Comparison of ENCODE assay signal across 1 cellular context in the genomic region with DNA sequence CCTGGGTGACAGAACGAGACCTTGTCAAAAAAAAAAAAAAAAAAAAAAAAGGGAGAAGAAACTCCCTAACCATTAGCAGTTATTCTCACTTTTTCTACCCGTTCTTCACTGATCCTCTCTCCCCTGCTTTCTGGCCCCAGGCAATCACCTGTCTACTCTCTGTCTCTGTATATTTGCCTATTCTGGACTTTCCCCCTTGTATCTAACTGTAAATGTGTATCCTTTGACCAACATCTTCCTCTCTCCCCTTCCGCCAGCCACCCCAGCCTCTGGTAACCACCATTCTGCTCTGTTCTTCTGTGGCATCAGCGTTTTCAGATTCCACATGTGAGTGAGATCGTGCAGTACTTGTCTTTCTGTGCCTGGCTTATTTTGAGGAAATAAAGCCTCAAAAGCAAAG.
TF ChIP-seq lines count a peak whose summit lies in the region.

No MANE protein-coding gene starts in this region.

TF ChIP-seq in HepG2, 621 proteins besides CTCF, POLR2A, EP300 and RAD21 (continued from another document):
- no peak for TF ChIP-seq HES4 (CRISPR knock-in tag; IDR thresholded peaks at IDR 0.05; ENCODE audit: borderline replicate concordance)
- no peak for TF ChIP-seq MED1 (CRISPR knock-in tag; IDR thresholded peaks at IDR 0.05)
- TF ChIP-seq, protein P1, sequence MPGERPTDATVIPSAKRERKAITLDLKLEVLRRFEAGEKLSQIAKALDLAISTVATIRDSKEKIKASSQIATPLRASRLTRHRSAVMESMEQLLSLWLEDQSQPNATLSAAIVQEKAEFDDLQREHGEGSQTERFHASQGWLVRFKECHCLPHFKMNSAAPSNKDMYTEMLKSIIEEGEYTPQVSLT (CRISPR knock-in tag; IDR thresholded peaks at IDR 0.05; ENCODE audit: borderline replicate concordance, low read depth), result no peak
- no peak for TF ChIP-seq ZNF503 (CRISPR knock-in tag; IDR thresholded peaks at IDR 0.05)
- TF ChIP-seq ETV5 (CRISPR knock-in tag; IDR thresholded peaks at IDR 0.05; ENCODE audit: borderline replicate concordance), result 0 out of 2 replicates have a peak, but pooled peaks have one; percentile 12
- no peak for TF ChIP-seq SNAPC4 (CRISPR knock-in tag; IDR thresholded peaks at IDR 0.05)
- no peak for TF ChIP-seq SP1 (IDR thresholded peaks at IDR 0.05)
- no peak for TF ChIP-seq SP1 (CRISPR knock-in tag; IDR thresholded peaks at IDR 0.05)
- no peak for TF ChIP-seq IRX3 (CRISPR knock-in tag; IDR thresholded peaks at IDR 0.05; ENCODE audit: borderline replicate concordance, low read depth)
- TF ChIP-seq, protein P2, sequence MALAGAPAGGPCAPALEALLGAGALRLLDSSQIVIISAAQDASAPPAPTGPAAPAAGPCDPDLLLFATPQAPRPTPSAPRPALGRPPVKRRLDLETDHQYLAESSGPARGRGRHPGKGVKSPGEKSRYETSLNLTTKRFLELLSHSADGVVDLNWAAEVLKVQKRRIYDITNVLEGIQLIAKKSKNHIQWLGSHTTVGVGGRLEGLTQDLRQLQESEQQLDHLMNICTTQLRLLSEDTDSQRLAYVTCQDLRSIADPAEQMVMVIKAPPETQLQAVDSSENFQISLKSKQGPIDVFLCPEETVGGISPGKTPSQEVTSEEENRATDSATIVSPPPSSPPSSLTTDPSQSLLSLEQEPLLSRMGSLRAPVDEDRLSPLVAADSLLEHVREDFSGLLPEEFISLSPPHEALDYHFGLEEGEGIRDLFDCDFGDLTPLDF (CRISPR knock-in tag; IDR thresholded peaks at IDR 0.05), result no peak
- TF ChIP-seq MTA3 (CRISPR knock-in tag; IDR thresholded peaks at IDR 0.05), result no peak
- no peak for TF ChIP-seq SNAI1 (CRISPR knock-in tag; IDR thresholded peaks at IDR 0.05; ENCODE audit: borderline replicate concordance)
- TF ChIP-seq ZNF18 (CRISPR knock-in tag; IDR thresholded peaks at IDR 0.05; ENCODE audit: insufficient replicate concordance), result no peak
- TF ChIP-seq, protein P3, sequence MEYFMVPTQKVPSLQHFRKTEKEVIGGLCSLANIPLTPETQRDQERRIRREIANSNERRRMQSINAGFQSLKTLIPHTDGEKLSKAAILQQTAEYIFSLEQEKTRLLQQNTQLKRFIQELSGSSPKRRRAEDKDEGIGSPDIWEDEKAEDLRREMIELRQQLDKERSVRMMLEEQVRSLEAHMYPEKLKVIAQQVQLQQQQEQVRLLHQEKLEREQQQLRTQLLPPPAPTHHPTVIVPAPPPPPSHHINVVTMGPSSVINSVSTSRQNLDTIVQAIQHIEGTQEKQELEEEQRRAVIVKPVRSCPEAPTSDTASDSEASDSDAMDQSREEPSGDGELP (IDR thresholded peaks at IDR 0.05; ENCODE audit: borderline replicate concordance, low read depth), result peak; percentile 46; the same call in 1 of the 2 replicates
- no peak for TF ChIP-seq ZZZ3 (CRISPR knock-in tag; IDR thresholded peaks at IDR 0.05; ENCODE audit: borderline replicate concordance)
- TF ChIP-seq, protein P4, sequence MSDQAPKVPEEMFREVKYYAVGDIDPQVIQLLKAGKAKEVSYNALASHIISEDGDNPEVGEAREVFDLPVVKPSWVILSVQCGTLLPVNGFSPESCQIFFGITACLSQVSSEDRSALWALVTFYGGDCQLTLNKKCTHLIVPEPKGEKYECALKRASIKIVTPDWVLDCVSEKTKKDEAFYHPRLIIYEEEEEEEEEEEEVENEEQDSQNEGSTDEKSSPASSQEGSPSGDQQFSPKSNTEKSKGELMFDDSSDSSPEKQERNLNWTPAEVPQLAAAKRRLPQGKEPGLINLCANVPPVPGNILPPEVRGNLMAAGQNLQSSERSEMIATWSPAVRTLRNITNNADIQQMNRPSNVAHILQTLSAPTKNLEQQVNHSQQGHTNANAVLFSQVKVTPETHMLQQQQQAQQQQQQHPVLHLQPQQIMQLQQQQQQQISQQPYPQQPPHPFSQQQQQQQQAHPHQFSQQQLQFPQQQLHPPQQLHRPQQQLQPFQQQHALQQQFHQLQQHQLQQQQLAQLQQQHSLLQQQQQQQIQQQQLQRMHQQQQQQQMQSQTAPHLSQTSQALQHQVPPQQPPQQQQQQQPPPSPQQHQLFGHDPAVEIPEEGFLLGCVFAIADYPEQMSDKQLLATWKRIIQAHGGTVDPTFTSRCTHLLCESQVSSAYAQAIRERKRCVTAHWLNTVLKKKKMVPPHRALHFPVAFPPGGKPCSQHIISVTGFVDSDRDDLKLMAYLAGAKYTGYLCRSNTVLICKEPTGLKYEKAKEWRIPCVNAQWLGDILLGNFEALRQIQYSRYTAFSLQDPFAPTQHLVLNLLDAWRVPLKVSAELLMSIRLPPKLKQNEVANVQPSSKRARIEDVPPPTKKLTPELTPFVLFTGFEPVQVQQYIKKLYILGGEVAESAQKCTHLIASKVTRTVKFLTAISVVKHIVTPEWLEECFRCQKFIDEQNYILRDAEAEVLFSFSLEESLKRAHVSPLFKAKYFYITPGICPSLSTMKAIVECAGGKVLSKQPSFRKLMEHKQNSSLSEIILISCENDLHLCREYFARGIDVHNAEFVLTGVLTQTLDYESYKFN (CRISPR knock-in tag; conservative IDR thresholded peaks at IDR 0.05), result peak; percentile 58; the same call in 1 of the 2 replicates
- TF ChIP-seq ELF3 (CRISPR knock-in tag; IDR thresholded peaks at IDR 0.05), result 0 out of 2 replicates have a peak, but pooled peaks have one; percentile 32
- TF ChIP-seq, protein P5, sequence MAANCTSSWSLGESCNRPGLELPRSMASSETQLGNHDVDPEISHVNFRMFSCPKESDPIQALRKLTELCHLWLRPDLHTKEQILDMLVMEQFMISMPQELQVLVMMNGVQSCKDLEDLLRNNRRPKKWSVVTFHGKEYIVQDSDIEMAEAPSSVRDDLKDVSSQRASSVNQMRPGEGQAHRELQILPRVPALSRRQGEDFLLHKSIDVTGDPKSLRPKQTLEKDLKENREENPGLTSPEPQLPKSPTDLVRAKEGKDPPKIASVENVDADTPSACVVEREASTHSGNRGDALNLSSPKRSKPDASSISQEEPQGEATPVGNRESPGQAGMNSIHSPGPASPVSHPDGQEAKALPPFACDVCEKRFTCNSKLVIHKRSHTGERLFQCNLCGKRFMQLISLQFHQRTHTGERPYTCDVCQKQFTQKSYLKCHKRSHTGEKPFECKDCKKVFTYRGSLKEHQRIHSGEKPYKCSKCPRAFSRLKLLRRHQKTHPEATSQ (CRISPR knock-in tag; IDR thresholded peaks at IDR 0.05; ENCODE audit: borderline replicate concordance), result no peak
- 0 out of 2 replicates have a peak, but pooled peaks have one; percentile 30 for TF ChIP-seq PPARG (CRISPR knock-in tag; conservative IDR thresholded peaks at IDR 0.05)
- TF ChIP-seq, protein P6, sequence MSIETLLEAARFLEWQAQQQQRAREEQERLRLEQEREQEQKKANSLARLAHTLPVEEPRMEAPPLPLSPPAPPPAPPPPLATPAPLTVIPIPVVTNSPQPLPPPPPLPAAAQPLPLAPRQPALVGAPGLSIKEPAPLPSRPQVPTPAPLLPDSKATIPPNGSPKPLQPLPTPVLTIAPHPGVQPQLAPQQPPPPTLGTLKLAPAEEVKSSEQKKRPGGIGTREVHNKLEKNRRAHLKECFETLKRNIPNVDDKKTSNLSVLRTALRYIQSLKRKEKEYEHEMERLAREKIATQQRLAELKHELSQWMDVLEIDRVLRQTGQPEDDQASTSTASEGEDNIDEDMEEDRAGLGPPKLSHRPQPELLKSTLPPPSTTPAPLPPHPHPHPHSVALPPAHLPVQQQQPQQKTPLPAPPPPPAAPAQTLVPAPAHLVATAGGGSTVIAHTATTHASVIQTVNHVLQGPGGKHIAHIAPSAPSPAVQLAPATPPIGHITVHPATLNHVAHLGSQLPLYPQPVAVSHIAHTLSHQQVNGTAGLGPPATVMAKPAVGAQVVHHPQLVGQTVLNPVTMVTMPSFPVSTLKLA (IDR thresholded peaks at IDR 0.05), result no peak
- TF ChIP-seq ZNF878 (CRISPR knock-in tag; IDR thresholded peaks at IDR 0.05), result peak; percentile 28; the same call in 1 of the 2 replicates
- TF ChIP-seq FOXK1 (CRISPR knock-in tag; IDR thresholded peaks at IDR 0.05; ENCODE audit: borderline replicate concordance, low read depth), result no peak
- no peak for TF ChIP-seq ZNF564 (CRISPR knock-in tag; IDR thresholded peaks at IDR 0.05)
- TF ChIP-seq KDM1A (CRISPR knock-in tag; IDR thresholded peaks at IDR 0.05), result no peak
- TF ChIP-seq ZKSCAN5 (CRISPR knock-in tag; IDR thresholded peaks at IDR 0.05), result no peak
- no peak for TF ChIP-seq ZNF713 (CRISPR knock-in tag; IDR thresholded peaks at IDR 0.05)
- TF ChIP-seq SSRP1 (CRISPR knock-in tag; IDR thresholded peaks at IDR 0.05), result no peak
- TF ChIP-seq ZNF136 (CRISPR knock-in tag; IDR thresholded peaks at IDR 0.05; ENCODE audit: low read depth), result no peak
- no peak for TF ChIP-seq JUN (CRISPR knock-in tag; IDR thresholded peaks at IDR 0.05)
- no peak for TF ChIP-seq KAT7 (CRISPR knock-in tag; IDR thresholded peaks at IDR 0.05; ENCODE audit: borderline replicate concordance)
- TF ChIP-seq ARID3A (IDR thresholded peaks at IDR 0.05; ENCODE audit: low read depth, low read length), result no peak
- TF ChIP-seq CBX1 (IDR thresholded peaks at IDR 0.05; ENCODE audit: low read depth), result no peak
- TF ChIP-seq ZNF562 (CRISPR knock-in tag; IDR thresholded peaks at IDR 0.05; ENCODE audit: borderline replicate concordance), result no peak
- TF ChIP-seq RBAK (CRISPR knock-in tag; IDR thresholded peaks at IDR 0.05), result no peak
- TF ChIP-seq ZNF333 (CRISPR knock-in tag; IDR thresholded peaks at IDR 0.05; ENCODE audit: borderline replicate concordance), result no peak
- TF ChIP-seq ZNF883 (CRISPR knock-in tag; IDR thresholded peaks at IDR 0.05; ENCODE audit: not compliant biosample characterization), result no peak
TF ChIP-seq in HepG2: peak in this region for 21.
